Comparison of ENCODE assay signal across 34 cellular contexts in genomic region chr4:91684955-91685354, GRCh38.
"Had no signal": no experiment of that assay in that cellular context is flagged by ENCODE, and none has a peak within 500 bp of the region (broad histone marks: within the 10 kb centered on the region; RNA-seq: fewer than 3 reads in every experiment).

No MANE protein-coding gene starts in this region.

- H3K36me3 ChIP-seq: MG63 had no signal

- H3K4me2 ChIP-seq: KMS-11 had no signal

- H3K9ac ChIP-seq: KMS-11 had no signal

- H3K4me3 ChIP-seq: MG63 had no signal

- H3K9me3 ChIP-seq: MG63 had no signal

- DNase-seq: Karpas-422, Kasumi-1, MG63, MM.1S, MV-4-11, NCI-H1048, NCI-H1092, NCI-H1092 treated with DMSO at 0.1 percent for 48 hours, NCI-H1105, NCI-H1105 treated with DMSO at 0.1 percent for 48 hours, NCI-H1417, NCI-H1417 treated with DMSO at 0.1 percent for 48 hours, NCI-H1436, NCI-H1436 treated with DMSO at 0.1 percent for 48 hours, NCI-H146, NCI-H1694, NCI-H1694 treated with DMSO at 0.1 percent for 48 hours, NCI-H187, NCI-H187 treated with DMSO at 0.1 percent for 48 hours, NCI-H1930, NCI-H2029, NCI-H2029 treated with DMSO at 0.1 percent for 48 hours, NCI-H2081, NCI-H2081 treated with DMSO at 0.1 percent for 48 hours, NCI-H2107, NCI-H2171, NCI-H2171 treated with DMSO at 0.1 percent for 48 hours, NCI-H2227 treated with DMSO at 0.1 percent for 48 hours, NCI-H226, NCI-H345, NCI-H446, NCI-H446 treated with DMSO at 0.1 percent for 48 hours, NCI-H510A had no signal

- H3K27me3 ChIP-seq: MG63 had no signal

- H3K27ac ChIP-seq: KMS-11 had no signal
